Comparison of ENCODE assay signal across 10 cellular contexts in the genomic region with DNA sequence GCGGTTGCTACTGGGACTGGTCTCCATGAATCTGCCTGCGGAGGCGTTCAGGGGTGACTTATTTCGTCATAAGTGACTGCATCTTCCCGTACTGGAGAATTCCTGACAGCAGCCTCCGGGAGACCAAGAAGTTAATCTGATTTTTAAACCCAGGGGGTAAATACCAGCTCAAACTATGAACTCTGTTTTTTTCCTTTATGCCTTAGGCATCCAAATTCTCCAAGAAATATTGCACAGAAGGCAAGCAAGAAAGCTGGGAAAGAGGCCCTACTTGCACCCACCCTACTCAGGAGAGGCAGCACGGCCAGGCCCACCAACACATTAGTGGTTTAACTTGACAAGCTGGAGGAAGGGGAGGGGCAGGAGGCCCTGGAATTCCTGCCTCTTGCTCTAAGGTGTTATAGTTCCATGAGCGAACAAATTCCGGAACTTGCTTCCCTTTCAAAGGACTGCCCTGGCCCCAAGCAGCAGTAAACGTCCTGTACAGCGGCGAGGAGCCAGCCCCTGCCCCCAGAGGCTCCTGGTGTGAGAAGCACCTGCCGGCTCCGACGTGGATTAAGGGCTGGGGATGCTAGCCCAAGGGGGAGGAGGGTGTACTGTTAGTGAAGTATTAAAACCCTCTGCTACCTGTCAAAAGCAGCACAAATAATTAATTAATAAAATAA.
"Had no signal": no experiment of that assay in that cellular context is flagged by ENCODE, and none has a peak within 500 bp of the region (broad histone marks: within the 10 kb centered on the region; RNA-seq: fewer than 3 reads in every experiment).

No MANE protein-coding gene starts in this region.

- H3K27ac Mint-ChIP-seq: natural killer cell treated with Interleukin-12 subunit alpha and Interleukin-12 subunit beta and Interleukin-15 and Interleukin-18, amount 100 ng/mL, for 72 hours had no signal

- H3K27me3 ChIP-seq: tibial artery had no signal

- H3K36me3 Mint-ChIP-seq: activated naive CD4-positive, alpha-beta T cell treated with anti-CD3 and anti-CD28 coated beads, Interleukin-2, amount 50 U/mL, for 24 hours; natural killer cell treated with Interleukin-12 subunit alpha and Interleukin-12 subunit beta and Interleukin-15 and Interleukin-18, amount 100 ng/mL, for 72 hours had no signal

- H3K9me3 Mint-ChIP-seq: activated naive CD4-positive, alpha-beta T cell treated with anti-CD3 and anti-CD28 coated beads, Interleukin-2, amount 50 U/mL, for 24 hours; natural killer cell treated with Interleukin-12 subunit alpha and Interleukin-12 subunit beta and Interleukin-15 and Interleukin-18, amount 100 ng/mL, for 72 hours had no signal

- H3K27ac ChIP-seq: psoas muscle had no signal

- H3K27me3 Mint-ChIP-seq: activated naive CD4-positive, alpha-beta T cell treated with anti-CD3 and anti-CD28 coated beads, Interleukin-2, amount 50 U/mL, for 24 hours; natural killer cell treated with Interleukin-12 subunit alpha and Interleukin-12 subunit beta and Interleukin-15 and Interleukin-18, amount 100 ng/mL, for 72 hours; T-helper 17 cell had no signal

- H3K9me3 ChIP-seq: psoas muscle, tibial artery had no signal

- H3K4me3 Mint-ChIP-seq: activated naive CD4-positive, alpha-beta T cell treated with anti-CD3 and anti-CD28 coated beads, Interleukin-2, amount 50 U/mL, for 24 hours; natural killer cell treated with Interleukin-12 subunit alpha and Interleukin-12 subunit beta and Interleukin-15 and Interleukin-18, amount 100 ng/mL, for 72 hours; T-helper 17 cell had no signal

- H3K4me3 ChIP-seq: lung, psoas muscle, tibial artery had no signal

- FAIRE-seq: colon, endothelial cell of umbilical vein, frontal cortex, keratinocyte had no signal
